ENCODE assay signal across 8 cellular contexts in the genomic region with DNA sequence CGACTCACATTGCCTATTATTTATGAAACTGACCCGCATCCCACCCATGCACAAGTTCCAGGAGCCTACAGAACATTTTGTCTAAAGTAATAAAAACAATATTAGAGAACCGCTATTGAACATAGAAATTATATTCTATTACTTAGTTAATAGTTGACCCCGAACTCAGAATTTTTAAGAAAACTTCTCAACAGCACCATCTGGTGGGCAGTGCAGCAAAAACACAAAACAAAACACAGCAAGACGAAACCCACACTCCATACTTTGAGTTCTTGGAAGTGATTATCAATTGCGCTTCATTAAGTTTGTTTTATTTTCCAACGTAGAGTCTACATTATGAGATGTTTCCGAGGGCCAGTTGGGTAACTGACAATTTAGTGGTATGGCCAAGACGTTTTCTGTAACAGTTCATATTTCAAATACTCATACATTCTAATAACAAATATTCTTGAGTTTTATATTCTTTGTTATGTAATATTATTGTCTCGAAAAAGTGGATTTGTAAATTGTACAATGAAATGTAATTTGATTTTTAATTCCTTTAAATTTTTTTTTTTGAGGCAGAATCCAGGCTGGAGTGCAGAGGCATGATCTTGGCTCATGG. TPM values are rescaled to one million over a fixed set of nuclear protein-coding genes. Genes with fewer than 3 reads are reported as not detected.
DNase-seq lines count a peak whose midpoint lies in the region; ATAC-seq and TF ChIP-seq lines count a peak whose summit lies in the region.

No MANE protein-coding gene starts in this region.

- no peaks in the 10 kb centered on the region for H3K36me3 ChIP-seq in neural cell (ENCODE audit: insufficient read depth, low read length)

- H3K36me3 Mint-ChIP-seq in endothelial cell (ENCODE audit: low read depth, unreplicated experiment) = no peaks in the 10 kb centered on the region

- no peaks in the 10 kb centered on the region for H4K20me1 ChIP-seq in neural cell (ENCODE audit: insufficient read depth)

- H2AFZ ChIP-seq in neural cell (ENCODE audit: low read depth, low read length) = no peak overlapping the region

- in situ Hi-C loops in KBM-7 (cut with MboI; ENCODE audit: low pct_unique_long_range_greater_than_20kb, low sequenced_read_pairs) = loop anchor here (25.0 kb wide), 1 partner anchor 290 kb away; no protein-coding TSS in a partner anchor

- peak; percentile 73 for TF ChIP-seq RAD21 in neural cell (conservative IDR thresholded peaks at IDR 0.05)

- H3K4me2 ChIP-seq in neural cell (ENCODE audit: low read length) = no peak overlapping the region

- H3K27ac Mint-ChIP-seq in endothelial cell (ENCODE audit: unreplicated experiment) = no peak overlapping the region

- H3K9me2 ChIP-seq in neural cell (ENCODE audit: insufficient read depth, low read length) = no peaks in the 10 kb centered on the region

- DNase-seq in NCI-H1436 (lab: John Stamatoyannopoulos, UW) (peak; percentile 62), NCI-H1436 treated with DMSO at 0.1 percent for 48 hours (lab: John Stamatoyannopoulos, UW) (no peak), KBM-7 (peak; percentile 61), RPMI8226 (peak; percentile 48), endothelial cell (ENCODE audit: low spot score) (peak; percentile 46)

- H3K4me3 Mint-ChIP-seq in endothelial cell (ENCODE audit: unreplicated experiment) = no peak overlapping the region

- no peaks in the 10 kb centered on the region for H3K27me3 ChIP-seq in neural cell (ENCODE audit: insufficient read depth, low read depth, low read length)

- H3K9ac ChIP-seq in neural cell (ENCODE audit: low read length) = no peak overlapping the region

- H3K27me3 Mint-ChIP-seq in endothelial cell (ENCODE audit: unreplicated experiment) = no peaks in the 10 kb centered on the region

- TF ChIP-seq EP300 in neural cell (conservative IDR thresholded peaks at IDR 0.05; ENCODE audit: poor library complexity, severe bottlenecking) = no peak

- H3K9me3 Mint-ChIP-seq in endothelial cell (ENCODE audit: unreplicated experiment) = no peaks in the 10 kb centered on the region

- peaks cover 8% of the 10 kb centered on the region for H3K4me1 Mint-ChIP-seq in endothelial cell (ENCODE audit: unreplicated experiment)

- H3K9me3 ChIP-seq in neural cell (ENCODE audit: low read length) = no peaks in the 10 kb centered on the region

- no peak overlapping the region for H3K27ac ChIP-seq in neural cell (ENCODE audit: low read length)

- TF ChIP-seq CTCF in endothelial cell (IDR thresholded peaks at IDR 0.05; ENCODE audit: unreplicated experiment) (peak; percentile 95), neural cell (IDR thresholded peaks at IDR 0.05; ENCODE audit: poor library complexity, severe bottlenecking) (peak; percentile 78)

- H3F3A ChIP-seq in neural cell (ENCODE audit: insufficient read depth, low read length, poor library complexity, severe bottlenecking) = no peaks in the 10 kb centered on the region

- ATAC-seq in GM18873 (IDR thresholded peaks at IDR 0.05; ENCODE audit: low FRiP score, unreplicated experiment) (no peak), HG03025 (IDR thresholded peaks at IDR 0.05; ENCODE audit: low FRiP score, unreplicated experiment) (no peak)

- no peak overlapping the region for H3K4me3 ChIP-seq in neural cell (ENCODE audit: low read length)

- H3K79me2 ChIP-seq in neural cell (replicated peaks; ENCODE audit: insufficient read depth, low read length) = no peaks in the 10 kb centered on the region

TF ChIP-seq in neural cell, 6 proteins besides CTCF, POLR2A, EP300 and RAD21:
- no peak for TF ChIP-seq TAF1 (IDR thresholded peaks at IDR 0.05; ENCODE audit: low read depth)
- no peak for TF ChIP-seq POLR2AphosphoS5 (IDR thresholded peaks at IDR 0.05)
- TF ChIP-seq, protein P1, sequence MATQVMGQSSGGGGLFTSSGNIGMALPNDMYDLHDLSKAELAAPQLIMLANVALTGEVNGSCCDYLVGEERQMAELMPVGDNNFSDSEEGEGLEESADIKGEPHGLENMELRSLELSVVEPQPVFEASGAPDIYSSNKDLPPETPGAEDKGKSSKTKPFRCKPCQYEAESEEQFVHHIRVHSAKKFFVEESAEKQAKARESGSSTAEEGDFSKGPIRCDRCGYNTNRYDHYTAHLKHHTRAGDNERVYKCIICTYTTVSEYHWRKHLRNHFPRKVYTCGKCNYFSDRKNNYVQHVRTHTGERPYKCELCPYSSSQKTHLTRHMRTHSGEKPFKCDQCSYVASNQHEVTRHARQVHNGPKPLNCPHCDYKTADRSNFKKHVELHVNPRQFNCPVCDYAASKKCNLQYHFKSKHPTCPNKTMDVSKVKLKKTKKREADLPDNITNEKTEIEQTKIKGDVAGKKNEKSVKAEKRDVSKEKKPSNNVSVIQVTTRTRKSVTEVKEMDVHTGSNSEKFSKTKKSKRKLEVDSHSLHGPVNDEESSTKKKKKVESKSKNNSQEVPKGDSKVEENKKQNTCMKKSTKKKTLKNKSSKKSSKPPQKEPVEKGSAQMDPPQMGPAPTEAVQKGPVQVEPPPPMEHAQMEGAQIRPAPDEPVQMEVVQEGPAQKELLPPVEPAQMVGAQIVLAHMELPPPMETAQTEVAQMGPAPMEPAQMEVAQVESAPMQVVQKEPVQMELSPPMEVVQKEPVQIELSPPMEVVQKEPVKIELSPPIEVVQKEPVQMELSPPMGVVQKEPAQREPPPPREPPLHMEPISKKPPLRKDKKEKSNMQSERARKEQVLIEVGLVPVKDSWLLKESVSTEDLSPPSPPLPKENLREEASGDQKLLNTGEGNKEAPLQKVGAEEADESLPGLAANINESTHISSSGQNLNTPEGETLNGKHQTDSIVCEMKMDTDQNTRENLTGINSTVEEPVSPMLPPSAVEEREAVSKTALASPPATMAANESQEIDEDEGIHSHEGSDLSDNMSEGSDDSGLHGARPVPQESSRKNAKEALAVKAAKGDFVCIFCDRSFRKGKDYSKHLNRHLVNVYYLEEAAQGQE (IDR thresholded peaks at IDR 0.05; ENCODE audit: borderline replicate concordance) = no peak
- TF ChIP-seq SMC3 (conservative IDR thresholded peaks at IDR 0.05; ENCODE audit: poor library complexity) = peak; percentile 85
- TF ChIP-seq MXI1 (conservative IDR thresholded peaks at IDR 0.05; ENCODE audit: poor library complexity, severe bottlenecking) = no peak

RNA-seq across cellular contexts. Expression of a gene that starts 24.0 kb away (rescaled TPM):
- total RNA-seq in endothelial cell (ENCODE audit: unreplicated experiment) = 1.4 TPM
- polyA plus RNA-seq in neural cell = 3.3 and 3.4 TPM in 2 replicates
- 11.0 and 12.5 TPM in 2 replicates for polyA minus RNA-seq in neural cell
